Comparison of ENCODE assay signal across 1 cellular context in the genomic region with DNA sequence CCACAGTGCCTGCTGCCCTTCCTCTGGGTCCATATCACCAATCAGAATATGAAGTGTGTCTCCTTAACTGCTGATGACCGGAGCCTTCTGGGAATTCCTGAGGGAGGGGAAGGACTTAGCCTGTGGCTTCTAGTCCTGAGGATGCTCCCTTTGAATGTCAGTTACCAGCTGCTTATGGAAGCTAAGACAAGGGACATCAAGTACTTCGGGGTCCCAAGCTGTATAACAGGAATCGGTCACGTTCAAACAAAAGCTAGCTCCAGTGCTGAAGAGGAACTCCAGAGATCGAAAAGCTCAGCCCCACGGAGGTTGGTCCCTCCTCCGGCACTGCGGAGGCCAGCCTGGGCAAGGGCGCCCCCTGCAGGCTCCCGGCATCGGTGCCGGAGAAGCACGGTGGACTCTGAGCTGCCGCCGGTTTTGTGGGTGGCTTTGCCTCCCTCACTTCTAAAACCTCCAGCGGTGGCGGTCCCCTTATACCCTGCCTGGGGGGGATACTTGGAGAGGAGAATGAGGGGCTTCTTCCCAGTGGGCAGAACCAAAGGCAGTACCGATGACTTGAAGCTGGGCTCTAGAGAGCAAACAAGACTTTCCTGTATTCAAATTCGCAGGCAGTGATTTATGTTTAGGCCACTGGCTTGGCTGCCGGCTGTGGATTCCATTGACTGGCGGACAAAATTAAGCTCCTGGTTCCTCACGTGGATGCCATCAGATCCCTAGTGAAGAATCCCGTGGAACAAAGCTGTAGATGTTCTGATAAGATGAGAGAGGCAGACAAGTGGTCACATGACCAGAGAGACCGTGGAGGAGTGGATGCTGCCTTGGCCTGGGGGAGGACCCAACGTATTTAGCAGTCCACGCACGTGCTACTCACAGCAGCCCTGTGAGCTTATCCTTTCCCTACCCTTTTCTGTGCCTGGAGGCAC.
TF ChIP-seq lines count a peak whose summit lies in the region.

No MANE protein-coding gene starts in this region.

TF ChIP-seq in HepG2, 621 proteins besides CTCF, POLR2A, EP300 and RAD21 (continued from another document and continues in another):
- TF ChIP-seq, protein P1, sequence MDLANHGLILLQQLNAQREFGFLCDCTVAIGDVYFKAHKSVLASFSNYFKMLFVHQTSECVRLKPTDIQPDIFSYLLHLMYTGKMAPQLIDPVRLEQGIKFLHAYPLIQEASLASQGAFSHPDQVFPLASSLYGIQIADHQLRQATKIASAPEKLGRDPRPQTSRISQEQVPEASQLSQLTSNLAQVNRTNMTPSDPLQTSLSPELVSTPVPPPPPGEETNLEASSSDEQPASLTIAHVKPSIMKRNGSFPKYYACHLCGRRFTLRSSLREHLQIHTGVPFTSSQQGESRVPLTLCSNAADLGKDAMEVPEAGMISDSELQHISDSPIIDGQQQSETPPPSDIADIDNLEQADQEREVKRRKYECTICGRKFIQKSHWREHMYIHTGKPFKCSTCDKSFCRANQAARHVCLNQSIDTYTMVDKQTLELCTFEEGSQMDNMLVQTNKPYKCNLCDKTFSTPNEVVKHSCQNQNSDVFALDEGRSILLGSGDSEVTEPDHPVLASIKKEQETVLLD (CRISPR knock-in tag; IDR thresholded peaks at IDR 0.05; ENCODE audit: low read depth) = no peak
- TF ChIP-seq ZNF335 (CRISPR knock-in tag; IDR thresholded peaks at IDR 0.05) = peak; percentile 80; the same call in 1 of the 2 replicates
- TF ChIP-seq THAP11 (CRISPR knock-in tag; IDR thresholded peaks at IDR 0.05) = peak; percentile 77
- no peak; the same call in 1 of the 2 replicates for TF ChIP-seq ZNF747 (CRISPR knock-in tag; IDR thresholded peaks at IDR 0.05; ENCODE audit: borderline replicate concordance)
- TF ChIP-seq RELA (CRISPR knock-in tag; IDR thresholded peaks at IDR 0.05) = no peak
- TF ChIP-seq, protein P2, sequence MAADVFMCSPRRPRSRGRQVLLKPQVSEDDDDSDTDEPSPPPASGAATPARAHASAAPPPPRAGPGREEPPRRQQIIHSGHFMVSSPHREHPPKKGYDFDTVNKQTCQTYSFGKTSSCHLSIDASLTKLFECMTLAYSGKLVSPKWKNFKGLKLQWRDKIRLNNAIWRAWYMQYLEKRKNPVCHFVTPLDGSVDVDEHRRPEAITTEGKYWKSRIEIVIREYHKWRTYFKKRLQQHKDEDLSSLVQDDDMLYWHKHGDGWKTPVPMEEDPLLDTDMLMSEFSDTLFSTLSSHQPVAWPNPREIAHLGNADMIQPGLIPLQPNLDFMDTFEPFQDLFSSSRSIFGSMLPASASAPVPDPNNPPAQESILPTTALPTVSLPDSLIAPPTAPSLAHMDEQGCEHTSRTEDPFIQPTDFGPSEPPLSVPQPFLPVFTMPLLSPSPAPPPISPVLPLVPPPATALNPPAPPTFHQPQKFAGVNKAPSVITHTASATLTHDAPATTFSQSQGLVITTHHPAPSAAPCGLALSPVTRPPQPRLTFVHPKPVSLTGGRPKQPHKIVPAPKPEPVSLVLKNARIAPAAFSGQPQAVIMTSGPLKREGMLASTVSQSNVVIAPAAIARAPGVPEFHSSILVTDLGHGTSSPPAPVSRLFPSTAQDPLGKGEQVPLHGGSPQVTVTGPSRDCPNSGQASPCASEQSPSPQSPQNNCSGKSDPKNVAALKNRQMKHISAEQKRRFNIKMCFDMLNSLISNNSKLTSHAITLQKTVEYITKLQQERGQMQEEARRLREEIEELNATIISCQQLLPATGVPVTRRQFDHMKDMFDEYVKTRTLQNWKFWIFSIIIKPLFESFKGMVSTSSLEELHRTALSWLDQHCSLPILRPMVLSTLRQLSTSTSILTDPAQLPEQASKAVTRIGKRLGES (CRISPR knock-in tag; IDR thresholded peaks at IDR 0.05; ENCODE audit: borderline replicate concordance) = no peak
- peak; percentile 90 for TF ChIP-seq STAG1 (CRISPR knock-in tag; IDR thresholded peaks at IDR 0.05)
- TF ChIP-seq, protein P3, sequence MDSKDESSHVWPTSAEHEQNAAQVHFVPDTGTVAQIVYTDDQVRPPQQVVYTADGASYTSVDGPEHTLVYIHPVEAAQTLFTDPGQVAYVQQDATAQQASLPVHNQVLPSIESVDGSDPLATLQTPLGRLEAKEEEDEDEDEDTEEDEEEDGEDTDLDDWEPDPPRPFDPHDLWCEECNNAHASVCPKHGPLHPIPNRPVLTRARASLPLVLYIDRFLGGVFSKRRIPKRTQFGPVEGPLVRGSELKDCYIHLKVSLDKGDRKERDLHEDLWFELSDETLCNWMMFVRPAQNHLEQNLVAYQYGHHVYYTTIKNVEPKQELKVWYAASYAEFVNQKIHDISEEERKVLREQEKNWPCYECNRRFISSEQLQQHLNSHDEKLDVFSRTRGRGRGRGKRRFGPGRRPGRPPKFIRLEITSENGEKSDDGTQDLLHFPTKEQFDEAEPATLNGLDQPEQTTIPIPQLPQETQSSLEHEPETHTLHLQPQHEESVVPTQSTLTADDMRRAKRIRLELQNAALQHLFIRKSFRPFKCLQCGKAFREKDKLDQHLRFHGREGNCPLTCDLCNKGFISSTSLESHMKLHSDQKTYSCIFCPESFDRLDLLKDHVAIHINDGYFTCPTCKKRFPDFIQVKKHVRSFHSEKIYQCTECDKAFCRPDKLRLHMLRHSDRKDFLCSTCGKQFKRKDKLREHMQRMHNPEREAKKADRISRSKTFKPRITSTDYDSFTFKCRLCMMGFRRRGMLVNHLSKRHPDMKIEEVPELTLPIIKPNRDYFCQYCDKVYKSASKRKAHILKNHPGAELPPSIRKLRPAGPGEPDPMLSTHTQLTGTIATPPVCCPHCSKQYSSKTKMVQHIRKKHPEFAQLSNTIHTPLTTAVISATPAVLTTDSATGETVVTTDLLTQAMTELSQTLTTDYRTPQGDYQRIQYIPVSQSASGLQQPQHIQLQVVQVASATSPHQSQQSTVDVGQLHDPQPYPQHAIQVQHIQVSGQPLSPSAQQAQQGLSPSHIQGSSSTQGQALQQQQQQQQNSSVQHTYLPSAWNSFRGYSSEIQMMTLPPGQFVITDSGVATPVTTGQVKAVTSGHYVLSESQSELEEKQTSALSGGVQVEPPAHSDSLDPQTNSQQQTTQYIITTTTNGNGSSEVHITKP (CRISPR knock-in tag; IDR thresholded peaks at IDR 0.05; ENCODE audit: low read depth) = no peak
- TF ChIP-seq ZNF839 (CRISPR knock-in tag; IDR thresholded peaks at IDR 0.05; ENCODE audit: borderline replicate concordance) = no peak
- no peak for TF ChIP-seq ZNF232 (CRISPR knock-in tag; IDR thresholded peaks at IDR 0.05; ENCODE audit: borderline replicate concordance)
- no peak for TF ChIP-seq ZNF678 (CRISPR knock-in tag; IDR thresholded peaks at IDR 0.05)
- no peak for TF ChIP-seq ARNT (IDR thresholded peaks at IDR 0.05)
- TF ChIP-seq POLR2AphosphoS5 (IDR thresholded peaks at IDR 0.05; ENCODE audit: low read depth, low read length) = no peak
- TF ChIP-seq, protein P4, sequence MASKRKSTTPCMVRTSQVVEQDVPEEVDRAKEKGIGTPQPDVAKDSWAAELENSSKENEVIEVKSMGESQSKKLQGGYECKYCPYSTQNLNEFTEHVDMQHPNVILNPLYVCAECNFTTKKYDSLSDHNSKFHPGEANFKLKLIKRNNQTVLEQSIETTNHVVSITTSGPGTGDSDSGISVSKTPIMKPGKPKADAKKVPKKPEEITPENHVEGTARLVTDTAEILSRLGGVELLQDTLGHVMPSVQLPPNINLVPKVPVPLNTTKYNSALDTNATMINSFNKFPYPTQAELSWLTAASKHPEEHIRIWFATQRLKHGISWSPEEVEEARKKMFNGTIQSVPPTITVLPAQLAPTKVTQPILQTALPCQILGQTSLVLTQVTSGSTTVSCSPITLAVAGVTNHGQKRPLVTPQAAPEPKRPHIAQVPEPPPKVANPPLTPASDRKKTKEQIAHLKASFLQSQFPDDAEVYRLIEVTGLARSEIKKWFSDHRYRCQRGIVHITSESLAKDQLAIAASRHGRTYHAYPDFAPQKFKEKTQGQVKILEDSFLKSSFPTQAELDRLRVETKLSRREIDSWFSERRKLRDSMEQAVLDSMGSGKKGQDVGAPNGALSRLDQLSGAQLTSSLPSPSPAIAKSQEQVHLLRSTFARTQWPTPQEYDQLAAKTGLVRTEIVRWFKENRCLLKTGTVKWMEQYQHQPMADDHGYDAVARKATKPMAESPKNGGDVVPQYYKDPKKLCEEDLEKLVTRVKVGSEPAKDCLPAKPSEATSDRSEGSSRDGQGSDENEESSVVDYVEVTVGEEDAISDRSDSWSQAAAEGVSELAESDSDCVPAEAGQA (IDR thresholded peaks at IDR 0.05; ENCODE audit: low read depth) = no peak
- TF ChIP-seq, protein P4 (CRISPR knock-in tag; IDR thresholded peaks at IDR 0.05; ENCODE audit: borderline replicate concordance) = no peak
- no peak for TF ChIP-seq FOSL1 (CRISPR knock-in tag; IDR thresholded peaks at IDR 0.05; ENCODE audit: borderline replicate concordance)
- TF ChIP-seq NFATC3 (CRISPR knock-in tag; IDR thresholded peaks at IDR 0.05) = no peak
- no peak; the same call in 1 of the 2 replicates for TF ChIP-seq SSRP1 (CRISPR knock-in tag; IDR thresholded peaks at IDR 0.05)
- no peak for TF ChIP-seq BORCS8-MEF2B (CRISPR knock-in tag; IDR thresholded peaks at IDR 0.05)
- no peak for TF ChIP-seq ZNF552 (CRISPR knock-in tag; IDR thresholded peaks at IDR 0.05; ENCODE audit: borderline replicate concordance)
- peak; percentile 34; the same call in 1 of the 2 replicates for TF ChIP-seq CBX5 (CRISPR knock-in tag; IDR thresholded peaks at IDR 0.05; ENCODE audit: borderline replicate concordance)
- 0 out of 2 replicates have a peak, but pooled peaks have one; percentile 20 for TF ChIP-seq HMG20B (CRISPR knock-in tag; conservative IDR thresholded peaks at IDR 0.05)
- no peak for TF ChIP-seq ZNF660 (CRISPR knock-in tag; IDR thresholded peaks at IDR 0.05; ENCODE audit: borderline replicate concordance, low read depth)
- no peak for TF ChIP-seq IKZF4 (CRISPR knock-in tag; IDR thresholded peaks at IDR 0.05; ENCODE audit: borderline replicate concordance, low read depth, not compliant biosample characterization)
- TF ChIP-seq ZNF772 (CRISPR knock-in tag; IDR thresholded peaks at IDR 0.05) = peak; percentile 76; the same call in 1 of the 2 replicates
- no peak for TF ChIP-seq ZNF564 (CRISPR knock-in tag; IDR thresholded peaks at IDR 0.05)
- 0 out of 2 replicates have a peak, but pooled peaks have one; percentile 26 for TF ChIP-seq AHR (CRISPR knock-in tag; IDR thresholded peaks at IDR 0.05)
- no peak for TF ChIP-seq BRCA1 (CRISPR knock-in tag; IDR thresholded peaks at IDR 0.05)
- TF ChIP-seq, protein P5, sequence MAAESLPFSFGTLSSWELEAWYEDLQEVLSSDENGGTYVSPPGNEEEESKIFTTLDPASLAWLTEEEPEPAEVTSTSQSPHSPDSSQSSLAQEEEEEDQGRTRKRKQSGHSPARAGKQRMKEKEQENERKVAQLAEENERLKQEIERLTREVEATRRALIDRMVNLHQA (CRISPR knock-in tag; IDR thresholded peaks at IDR 0.05) = no peak
- TF ChIP-seq, protein P6, sequence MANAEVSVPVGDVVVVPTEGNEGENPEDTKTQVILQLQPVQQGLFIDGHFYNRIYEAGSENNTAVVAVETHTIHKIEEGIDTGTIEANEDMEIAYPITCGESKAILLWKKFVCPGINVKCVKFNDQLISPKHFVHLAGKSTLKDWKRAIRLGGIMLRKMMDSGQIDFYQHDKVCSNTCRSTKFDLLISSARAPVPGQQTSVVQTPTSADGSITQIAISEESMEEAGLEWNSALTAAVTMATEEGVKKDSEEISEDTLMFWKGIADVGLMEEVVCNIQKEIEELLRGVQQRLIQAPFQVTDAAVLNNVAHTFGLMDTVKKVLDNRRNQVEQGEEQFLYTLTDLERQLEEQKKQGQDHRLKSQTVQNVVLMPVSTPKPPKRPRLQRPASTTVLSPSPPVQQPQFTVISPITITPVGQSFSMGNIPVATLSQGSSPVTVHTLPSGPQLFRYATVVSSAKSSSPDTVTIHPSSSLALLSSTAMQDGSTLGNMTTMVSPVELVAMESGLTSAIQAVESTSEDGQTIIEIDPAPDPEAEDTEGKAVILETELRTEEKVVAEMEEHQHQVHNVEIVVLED (CRISPR knock-in tag; IDR thresholded peaks at IDR 0.05; ENCODE audit: borderline replicate concordance) = 0 out of 2 replicates have a peak, but pooled peaks have one; percentile 8
- TF ChIP-seq, protein P7, sequence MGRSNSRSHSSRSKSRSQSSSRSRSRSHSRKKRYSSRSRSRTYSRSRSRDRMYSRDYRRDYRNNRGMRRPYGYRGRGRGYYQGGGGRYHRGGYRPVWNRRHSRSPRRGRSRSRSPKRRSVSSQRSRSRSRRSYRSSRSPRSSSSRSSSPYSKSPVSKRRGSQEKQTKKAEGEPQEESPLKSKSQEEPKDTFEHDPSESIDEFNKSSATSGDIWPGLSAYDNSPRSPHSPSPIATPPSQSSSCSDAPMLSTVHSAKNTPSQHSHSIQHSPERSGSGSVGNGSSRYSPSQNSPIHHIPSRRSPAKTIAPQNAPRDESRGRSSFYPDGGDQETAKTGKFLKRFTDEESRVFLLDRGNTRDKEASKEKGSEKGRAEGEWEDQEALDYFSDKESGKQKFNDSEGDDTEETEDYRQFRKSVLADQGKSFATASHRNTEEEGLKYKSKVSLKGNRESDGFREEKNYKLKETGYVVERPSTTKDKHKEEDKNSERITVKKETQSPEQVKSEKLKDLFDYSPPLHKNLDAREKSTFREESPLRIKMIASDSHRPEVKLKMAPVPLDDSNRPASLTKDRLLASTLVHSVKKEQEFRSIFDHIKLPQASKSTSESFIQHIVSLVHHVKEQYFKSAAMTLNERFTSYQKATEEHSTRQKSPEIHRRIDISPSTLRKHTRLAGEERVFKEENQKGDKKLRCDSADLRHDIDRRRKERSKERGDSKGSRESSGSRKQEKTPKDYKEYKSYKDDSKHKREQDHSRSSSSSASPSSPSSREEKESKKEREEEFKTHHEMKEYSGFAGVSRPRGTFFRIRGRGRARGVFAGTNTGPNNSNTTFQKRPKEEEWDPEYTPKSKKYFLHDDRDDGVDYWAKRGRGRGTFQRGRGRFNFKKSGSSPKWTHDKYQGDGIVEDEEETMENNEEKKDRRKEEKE (IDR thresholded peaks at IDR 0.05) = no peak
- TF ChIP-seq MTF1 (CRISPR knock-in tag; IDR thresholded peaks at IDR 0.05) = no peak
- no peak for TF ChIP-seq SMARCC2 (IDR thresholded peaks at IDR 0.05)
- no peak for TF ChIP-seq TEAD2 (CRISPR knock-in tag; IDR thresholded peaks at IDR 0.05)
- 0 out of 2 replicates have a peak, but pooled peaks have one; percentile 48 for TF ChIP-seq HIVEP1 (CRISPR knock-in tag; IDR thresholded peaks at IDR 0.05)
- no peak for TF ChIP-seq SKI (IDR thresholded peaks at IDR 0.05; ENCODE audit: partially characterized antibody)
- no peak for TF ChIP-seq IRF2 (CRISPR knock-in tag; IDR thresholded peaks at IDR 0.05)
- 0 out of 2 replicates have a peak, but pooled peaks have one; percentile 8 for TF ChIP-seq ZNF7 (CRISPR knock-in tag; IDR thresholded peaks at IDR 0.05)
